In the genomic region with DNA sequence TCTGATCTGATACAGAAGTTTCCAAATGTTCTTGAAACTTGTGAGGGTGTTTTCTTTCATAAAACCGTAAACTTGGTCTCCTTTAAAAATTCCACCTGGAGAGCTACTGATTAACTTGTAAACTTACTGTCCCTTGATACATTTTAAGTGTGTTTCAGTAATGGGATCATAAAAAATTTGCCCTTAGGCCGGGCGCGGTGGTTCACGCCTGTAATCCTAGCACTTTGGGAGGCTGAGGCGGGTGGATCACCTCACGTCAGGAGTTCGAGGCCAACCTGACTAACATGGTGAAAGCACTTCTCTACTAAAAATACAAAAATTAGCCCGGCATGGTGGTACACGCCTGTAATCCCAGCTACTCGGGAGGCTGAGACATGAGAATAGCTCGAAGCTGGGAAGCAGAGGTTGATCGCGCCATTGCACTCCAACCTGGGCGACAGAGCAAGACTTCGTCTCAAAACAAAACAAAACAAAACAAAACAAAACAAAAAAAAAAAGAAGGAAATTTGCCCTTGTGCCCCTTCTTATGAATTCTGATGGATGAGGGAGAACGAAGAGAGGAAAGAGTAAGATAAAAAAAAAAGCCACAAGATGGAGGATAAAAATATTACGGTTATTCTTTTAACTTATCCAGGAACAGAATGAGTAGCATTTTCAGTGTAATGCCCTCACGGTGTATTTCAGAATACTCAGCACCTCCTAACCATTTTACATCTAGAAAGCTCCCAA, we compare ENCODE assay signal across 7 cellular contexts. TPM values are rescaled to one million over a fixed set of nuclear protein-coding genes. Genes with fewer than 3 reads are reported as not detected.
DNase-seq lines count a peak whose midpoint lies in the region; ATAC-seq and TF ChIP-seq lines count a peak whose summit lies in the region.

No MANE protein-coding gene starts in this region.

- H3K27ac ChIP-seq in stomach: peak overlapping the region in 2 of 5 donors; percentile 43 to 55

- no peak for TF ChIP-seq EP300 in stomach (IDR thresholded peaks at IDR 0.05)

- no peak for TF ChIP-seq POLR2A in stomach (IDR thresholded peaks at IDR 0.05)

- H3K4me1 Mint-ChIP-seq in IgD-negative memory B cell: peaks cover 25 to 42% (median 40%) of the 10 kb centered on the region in 3 donors
- peaks cover 37% of the 10 kb centered on the region for H3K4me1 Mint-ChIP-seq in activated T-helper 17 cell treated with anti-CD3 and anti-CD28 coated beads, Interleukin-2, amount 50 U/mL, for 72 hours

- peak overlapping the region in 2 of 3 donors; percentile 14 to 91 for H3K27ac Mint-ChIP-seq in IgD-negative memory B cell
- H3K27ac Mint-ChIP-seq in activated T-helper 17 cell treated with anti-CD3 and anti-CD28 coated beads, Interleukin-2, amount 50 U/mL, for 72 hours: peak overlapping the region; percentile 87

- DNase-seq in kidney epithelial cell (ENCODE audit: low read depth): no peak
- DNase-seq in stomach: no peak
- no peak for DNase-seq in A172 (ENCODE audit: low spot score)
- DNase-seq in hepatic stellate cell (ENCODE audit: low spot score): no peak
- DNase-seq in nucleus accumbens (lab: John Stamatoyannopoulos, UW): no peak

- H3K9me3 ChIP-seq in stomach: no peaks in the 10 kb centered on the region

- H3K4me3 ChIP-seq in kidney epithelial cell (ENCODE audit: low read depth, low read length): peak overlapping the region; percentile 12
- H3K4me3 ChIP-seq in stomach: peak overlapping the region; percentile 36 to 43 (median 38)

- H3K36me3 ChIP-seq in kidney epithelial cell (ENCODE audit: control insufficient read depth, insufficient read depth, low read length): no peaks in the 10 kb centered on the region
- H3K36me3 ChIP-seq in stomach: no peaks in the 10 kb centered on the region

- no peak for TF ChIP-seq CTCF in kidney epithelial cell (IDR thresholded peaks at IDR 0.05; ENCODE audit: insufficient read depth, low read length, poor library complexity, severe bottlenecking)
- no peak for TF ChIP-seq CTCF in stomach (IDR thresholded peaks at IDR 0.05)

- ATAC-seq in activated T-helper 17 cell treated with anti-CD3 and anti-CD28 coated beads, Interleukin-2, amount 50 U/mL, for 72 hours (replicated peaks): no peak

- peak overlapping the region; percentile 72 to 98 (median 89) for H3K4me3 Mint-ChIP-seq in IgD-negative memory B cell
- H3K4me3 Mint-ChIP-seq in activated T-helper 17 cell treated with anti-CD3 and anti-CD28 coated beads, Interleukin-2, amount 50 U/mL, for 72 hours: peak overlapping the region; percentile 87

- peaks cover 0 to 30% (median 14%) of the 10 kb centered on the region in 4 donors for H3K4me1 ChIP-seq in stomach

- no peaks in the 10 kb centered on the region for H3K27me3 Mint-ChIP-seq in IgD-negative memory B cell
- H3K27me3 Mint-ChIP-seq in activated T-helper 17 cell treated with anti-CD3 and anti-CD28 coated beads, Interleukin-2, amount 50 U/mL, for 72 hours: peaks cover 9% of the 10 kb centered on the region

- H3K27me3 ChIP-seq in kidney epithelial cell (ENCODE audit: control insufficient read depth, insufficient read depth, low read length) (no peaks in the 10 kb centered on the region), stomach (no peaks in the 10 kb centered on the region)

- intact Hi-C loops in stomach (cut with DNase I; ENCODE audit: low total_unique reads): loop anchor here (5.0 kb wide), 1 partner anchor 199 kb away; no protein-coding TSS in a partner anchor

- H3K36me3 Mint-ChIP-seq in IgD-negative memory B cell: no peaks in the 10 kb centered on the region
- H3K36me3 Mint-ChIP-seq in activated T-helper 17 cell treated with anti-CD3 and anti-CD28 coated beads, Interleukin-2, amount 50 U/mL, for 72 hours (ENCODE audit: low read depth): no peaks in the 10 kb centered on the region

- no peaks in the 10 kb centered on the region for H3K9me3 Mint-ChIP-seq in IgD-negative memory B cell
- H3K9me3 Mint-ChIP-seq in activated T-helper 17 cell treated with anti-CD3 and anti-CD28 coated beads, Interleukin-2, amount 50 U/mL, for 72 hours: no peaks in the 10 kb centered on the region

- 67 to 74% (median 71%) methylated on average over 19 of the region's 19 CpGs for WGBS in stomach, 5 donors

RNA-seq across cellular contexts. Expression of a gene that starts 32.1 kb away (rescaled TPM):
- 2.5 TPM for polyA plus RNA-seq in IgD-negative memory B cell
- total RNA-seq in activated T-helper 17 cell treated with anti-CD3 and anti-CD28 coated beads, Interleukin-2, amount 50 U/mL, for 72 hours: 10 to 100 TPM; 10.6 to 15.6 TPM
- 11.0 and 11.3 TPM in 2 replicates for total RNA-seq in kidney epithelial cell
- total RNA-seq in stomach: 10 to 100 TPM in 3 of 5 donors, 1 to 10 TPM in 2; 6.7 to 31.9 (median 11.1) TPM
- 1 to 10 TPM; 1.8 to 2.6 (median 2.0) TPM for polyA plus RNA-seq in stomach
- total RNA-seq in A172 (2014; rRNA removed; shearing (Covaris generic)): 14.5 and 16.3 TPM in 2 replicates
